Comparison of ENCODE assay signal across 15 cellular contexts in the genomic region with DNA sequence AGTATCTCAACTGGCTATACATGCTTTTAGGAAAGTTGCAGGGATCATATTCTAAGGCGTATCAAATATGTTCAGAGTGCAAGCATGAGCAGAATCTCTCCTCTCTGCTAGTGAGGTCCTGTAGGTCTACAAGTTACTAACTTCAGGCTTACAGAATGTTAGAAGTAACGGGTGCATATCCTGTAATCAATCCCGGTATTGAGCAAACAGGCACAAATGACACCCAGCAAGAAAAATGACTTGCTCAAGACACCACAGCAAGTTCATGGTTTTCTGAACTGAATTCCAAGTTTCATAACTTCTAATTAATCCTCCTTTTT.
"Had no signal": no experiment of that assay in that cellular context is flagged by ENCODE, and none has a peak within 500 bp of the region (broad histone marks: within the 10 kb centered on the region; RNA-seq: fewer than 3 reads in every experiment).

No MANE protein-coding gene starts in this region.

- H3K4me1 Mint-ChIP-seq: activated B cell treated with CpG ODN at 0.5 μM for 24 hours; activated CD4-positive, alpha-beta T cell treated with anti-CD3 and anti-CD28 coated beads, Interleukin-2, amount 10 ng/mL, durations not matched to agents 7 days and 5 days had no signal

- H3K36me3 Mint-ChIP-seq: activated naive CD4-positive, alpha-beta T cell treated with anti-CD3 and anti-CD28 coated beads, Interleukin-2, amount 50 U/mL, for 72 hours; natural killer cell had no signal

- H3K27ac Mint-ChIP-seq: activated B cell treated with CpG ODN at 0.5 μM for 24 hours; activated CD4-positive, alpha-beta T cell treated with anti-CD3 and anti-CD28 coated beads, Interleukin-2, amount 10 ng/mL, durations not matched to agents 7 days and 5 days; activated naive CD4-positive, alpha-beta T cell treated with anti-CD3 and anti-CD28 coated beads, Interleukin-2, amount 50 U/mL, for 72 hours; activated T-cell treated with anti-CD3 and anti-CD28 coated beads, Interleukin-2, amount 50 U/mL, for 72 hours; natural killer cell had no signal

- H3K9me3 Mint-ChIP-seq: activated B cell treated with CpG ODN at 0.5 μM for 24 hours; activated CD4-positive, alpha-beta T cell treated with anti-CD3 and anti-CD28 coated beads, Interleukin-2, amount 10 ng/mL, durations not matched to agents 7 days and 5 days; activated T-cell treated with anti-CD3 and anti-CD28 coated beads, Interleukin-2, amount 50 U/mL, for 72 hours; natural killer cell had no signal

- ATAC-seq: activated naive CD4-positive, alpha-beta T cell treated with anti-CD3 and anti-CD28 coated beads, Interleukin-2, amount 50 U/mL, for 72 hours; activated T-cell treated with anti-CD3 and anti-CD28 coated beads, Interleukin-2, amount 50 U/mL, for 72 hours; natural killer cell had no signal

- DNase-seq: activated B cell treated with CpG ODN at 0.5 μM for 24 hours; activated CD4-positive, alpha-beta T cell treated with anti-CD3 and anti-CD28 coated beads, Interleukin-2, amount 10 ng/mL, durations not matched to agents 7 days and 5 days; activated CD8-positive, alpha-beta memory T cell treated with anti-CD3 and anti-CD28 coated beads, Interleukin-2, amount 50 U/mL, for 48 hours; activated gamma-delta T cell; activated T-cell treated with anti-CD3 and anti-CD28 coated beads, Interleukin-2, amount 50 U/mL, for 72 hours; amniotic stem cell; caudate nucleus; islet precursor cell; natural killer cell; nucleus accumbens; posterior cingulate gyrus; stimulated activated CD4-positive, alpha-beta T cell treated with anti-CD3 and anti-CD28 coated beads, Interleukin-15, amount 100 ng/mL, for 24 hours; stimulated activated CD4-positive, alpha-beta T cell treated with anti-CD3 and anti-CD28 coated beads, Interleukin-4, amount 100 ng/mL, for 24 hours; stimulated activated naive CD4-positive, alpha-beta T cell treated with Interleukin-2 at 50 U/mL for 16 hours had no signal

- H3K27me3 Mint-ChIP-seq: activated B cell treated with CpG ODN at 0.5 μM for 24 hours; activated CD4-positive, alpha-beta T cell treated with anti-CD3 and anti-CD28 coated beads, Interleukin-2, amount 10 ng/mL, durations not matched to agents 7 days and 5 days had no signal

- H3K4me3 Mint-ChIP-seq: activated B cell treated with CpG ODN at 0.5 μM for 24 hours; activated CD4-positive, alpha-beta T cell treated with anti-CD3 and anti-CD28 coated beads, Interleukin-2, amount 10 ng/mL, durations not matched to agents 7 days and 5 days; activated T-cell treated with anti-CD3 and anti-CD28 coated beads, Interleukin-2, amount 50 U/mL, for 72 hours; natural killer cell had no signal
